In the genomic region with DNA sequence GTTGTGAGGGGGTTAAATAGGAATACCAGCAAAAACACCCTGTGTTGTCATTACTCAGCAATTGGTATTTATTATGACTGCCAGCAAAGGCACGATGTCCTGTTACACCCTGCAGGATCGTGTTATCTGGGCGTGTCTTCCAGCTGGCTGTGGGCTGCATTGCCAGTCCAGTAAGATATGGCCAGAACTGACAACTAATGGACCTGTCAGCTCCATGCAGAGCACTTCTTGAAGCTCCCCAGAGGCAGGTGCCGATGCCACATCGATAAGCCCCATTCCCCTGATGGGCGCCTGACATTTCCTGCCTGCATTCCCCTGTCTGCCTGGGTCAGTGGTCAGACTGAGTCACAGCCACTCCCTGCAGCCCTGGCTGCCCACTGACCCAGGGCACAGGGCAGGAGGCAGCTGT, we compare ENCODE assay signal across 13 cellular contexts.
DNase-seq lines count a peak whose midpoint lies in the region; ATAC-seq and TF ChIP-seq lines count a peak whose summit lies in the region.
"Had no signal": no experiment of that assay in that cellular context is flagged by ENCODE, and none has a peak within 500 bp of the region (broad histone marks: within the 10 kb centered on the region; RNA-seq: fewer than 3 reads in every experiment).

No MANE protein-coding gene starts in this region.

- H3K9ac ChIP-seq in HCT116 (ENCODE audit: low read length) (peak overlapping the region; percentile 2; the same call in 1 of the 2 replicates), skeletal muscle satellite cell (ENCODE audit: low read depth, low read length) (peak overlapping the region; percentile 64)

- H4K20me1 ChIP-seq in HCT116 (ENCODE audit: insufficient read depth) = no peaks in the 10 kb centered on the region

- no peaks in the 10 kb centered on the region for H3K79me2 ChIP-seq in HCT116 (ENCODE audit: insufficient read depth, low read length)

- H3K4me3 ChIP-seq in HCT116 (replicated peaks in 1 of 2; ENCODE audit: low read depth in 1 of 2, low read length in 2 of 2) (peak overlapping the region in 1 of 2 experiments; percentile 47; a peak in 2 of 4 replicates), heart left ventricle (no peak overlapping the region), skeletal muscle satellite cell (ENCODE audit: low read length) (peak overlapping the region; percentile 28)
- H3K4me3 ChIP-seq: lower lobe of right lung had no signal

- 5 to 12% (median 9%) methylated on average over 6 of the region's 6 CpGs for WGBS in heart left ventricle, 4 donors

- peaks cover 25 to 41% of the 10 kb centered on the region in 2 experiments for H3K4me1 ChIP-seq in HCT116 (ENCODE audit: control insufficient read depth in 1 of 2, insufficient read depth in 2 of 2, low read length in 2 of 2)
- peaks cover 0 to 30% (median 9%) of the 10 kb centered on the region in 12 donors for H3K4me1 ChIP-seq in heart left ventricle
- H3K4me1 ChIP-seq in skeletal muscle satellite cell (ENCODE audit: control insufficient read depth, insufficient read depth, low read length) = peaks cover 27% of the 10 kb centered on the region

- intact Hi-C loops in HCT116 (cut with micrococcal nuclease) = no loop called here
- intact Hi-C loops in heart left ventricle (cut with DNase I) = no loop called here

- BruUV-seq in HCT116 (replicated peaks; lab: Mats Ljungman, UMichigan) = no TSS peak

- RAD21 ChIA-PET in HCT116 (lab: Charles Lee; ENCODE audit: low non-redundant PET in 1 of 2, low total read pairs in 2 of 2, uncharacterized antibody in 2 of 2, unreplicated experiment in 2 of 2) = no interaction called here

- no peak for TF ChIP-seq POLR2A in HCT116 (IDR thresholded peaks at IDR 0.05; ENCODE audit: borderline replicate concordance, extremely low read depth, insufficient read depth, insufficient read length)
- TF ChIP-seq POLR2A in heart left ventricle (IDR thresholded peaks at IDR 0.05) = no peak

- POLR2A ChIA-PET in HCT116 (lab: Charles Lee) = interaction anchor here (0.9 to 2.0 kb wide), 2 partner anchors 8 to 13 kb away, joined by 3 to 7 read pairs; no protein-coding TSS in a partner anchor

- peak overlapping the region; percentile 99 for H2AFZ ChIP-seq in HCT116 (ENCODE audit: low read depth, low read length, poor library complexity, severe bottlenecking)

- H3K4me2 ChIP-seq in HCT116 (ENCODE audit: low read length) (peak overlapping the region; percentile 89), skeletal muscle satellite cell (ENCODE audit: low read length) (peak overlapping the region; percentile 61)

- ATAC-seq in HCT116 = peak; percentile 40
- peak; percentile 78 to 83 (median 80) for ATAC-seq in heart left ventricle
- no peak for ATAC-seq in esophagus mucosa
- ATAC-seq in GM18909 (IDR thresholded peaks at IDR 0.05; ENCODE audit: poor library complexity, unreplicated experiment) = no peak
- ATAC-seq in HG02798 (IDR thresholded peaks at IDR 0.05; ENCODE audit: poor library complexity, unreplicated experiment) = no peak

- H3K36me3 ChIP-seq in HCT116 (ENCODE audit: control insufficient read depth in 1 of 2, insufficient read depth in 2 of 2, low read length in 2 of 2) (no peaks in the 10 kb centered on the region), heart left ventricle (no peaks in the 10 kb centered on the region), skeletal muscle satellite cell (ENCODE audit: insufficient read depth, low read length) (no peaks in the 10 kb centered on the region)
- H3K36me3 ChIP-seq: lower lobe of right lung had no signal

- no peak for TF ChIP-seq CTCF in HCT116 (IDR thresholded peaks at IDR 0.05 in 2 of 3, conservative IDR thresholded peaks at IDR 0.05 in 1 of 3; ENCODE audit: borderline replicate concordance in 1 of 3, insufficient read depth in 1 of 3, low read depth in 2 of 3, low read length in 2 of 3)
- no peak for TF ChIP-seq CTCF in heart left ventricle (IDR thresholded peaks at IDR 0.05)

- no peak for DNase-seq in HCT116 (ENCODE audit: low read depth, low spot score)
- peak; percentile 70 to 74 for DNase-seq in SW 1271 (lab: John Stamatoyannopoulos, UW)
- peak in 4 of 5 donors; percentile 27 to 64 (median 44) for DNase-seq in heart left ventricle
- DNase-seq: activated CD4-positive, alpha-beta T cell treated with anti-CD3 and anti-CD28 coated beads, Interleukin-2, amount 10 ng/mL, durations not matched to agents 24 days and 14 days; activated naive CD4-positive, alpha-beta T cell treated with anti-CD3 and anti-CD28 coated beads, Interleukin-2, amount 50 U/mL, for 16 hours; GDM1; lower lobe of right lung; NCI-H1694; RPMI8226 had no signal

- H3K9me2 ChIP-seq in HCT116 (ENCODE audit: insufficient read depth) = no peaks in the 10 kb centered on the region

- TF ChIP-seq RAD21 in HCT116 (IDR thresholded peaks at IDR 0.05; ENCODE audit: low read depth) = no peak

- no peaks in the 10 kb centered on the region for H3K9me3 ChIP-seq in HCT116 (ENCODE audit: control insufficient read depth in 1 of 2, insufficient read depth in 1 of 2, low read depth in 1 of 2, low read length in 2 of 2)
- H3K9me3 ChIP-seq in heart left ventricle = no peaks in the 10 kb centered on the region
- no peaks in the 10 kb centered on the region for H3K9me3 ChIP-seq in skeletal muscle satellite cell (replicated peaks; ENCODE audit: low read length)
- H3K9me3 ChIP-seq: lower lobe of right lung had no signal

- H3K27me3 ChIP-seq in HCT116 (ENCODE audit: insufficient read depth, low read length) = no peaks in the 10 kb centered on the region
- peaks cover 0 to 11% (median 0%) of the 10 kb centered on the region in 9 donors for H3K27me3 ChIP-seq in heart left ventricle
- no peaks in the 10 kb centered on the region for H3K27me3 ChIP-seq in skeletal muscle satellite cell (ENCODE audit: control insufficient read depth, insufficient read depth, low read length)

- H3K27ac ChIP-seq in HCT116 (ENCODE audit: low read depth, low read length) (no peak overlapping the region), heart left ventricle (peak overlapping the region in 6 of 12 donors; percentile 25 to 64 (median 50))
- H3K27ac ChIP-seq: lower lobe of right lung had no signal

- CTCF ChIA-PET in HCT116 (lab: Charles Lee) = interaction anchor here (0.6 to 3.0 kb wide), 3 partner anchors 14 to 163 kb away, joined by 3 to 27 read pairs (median 4); no protein-coding TSS in a partner anchor

TF ChIP-seq in HCT116, 20 proteins besides CTCF, POLR2A, EP300 and RAD21 (continues in another document):
- TF ChIP-seq TCF7L2 (IDR thresholded peaks at IDR 0.05; ENCODE audit: borderline replicate concordance, extremely low read depth, insufficient read depth, insufficient read length) (no peak), EGR1 (IDR thresholded peaks at IDR 0.05; ENCODE audit: low read depth) (no peak), YY1 (IDR thresholded peaks at IDR 0.05; ENCODE audit: extremely low read depth, insufficient replicate concordance, low read depth, low read length) (no peak), FOSL1 (IDR thresholded peaks at IDR 0.05; ENCODE audit: low read depth) (peak; percentile 39; the same call in 1 of the 2 replicates), JUND (IDR thresholded peaks at IDR 0.05) (peak; percentile 35; the same call in 1 of the 2 replicates), POLR2AphosphoS5 (IDR thresholded peaks at IDR 0.05; ENCODE audit: low read depth, low read length) (no peak), CBX3 (IDR thresholded peaks at IDR 0.05; ENCODE audit: low read depth) (no peak), SRF (IDR thresholded peaks at IDR 0.05; ENCODE audit: low read depth) (no peak), ZNF274 (IDR thresholded peaks at IDR 0.05; ENCODE audit: low read depth, low read length) (no peak), ZBTB33 (IDR thresholded peaks at IDR 0.05; ENCODE audit: extremely low read depth, insufficient replicate concordance, low read length) (no peak), ELF1 (IDR thresholded peaks at IDR 0.05; ENCODE audit: borderline replicate concordance, low read depth) (no peak), ZFX (IDR thresholded peaks at IDR 0.05) (no peak)
- TF ChIP-seq, protein P1, sequence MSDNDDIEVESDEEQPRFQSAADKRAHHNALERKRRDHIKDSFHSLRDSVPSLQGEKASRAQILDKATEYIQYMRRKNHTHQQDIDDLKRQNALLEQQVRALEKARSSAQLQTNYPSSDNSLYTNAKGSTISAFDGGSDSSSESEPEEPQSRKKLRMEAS (IDR thresholded peaks at IDR 0.05) = peak; percentile 46; the same call in 1 of the 2 replicates
- TF ChIP-seq, protein P2, sequence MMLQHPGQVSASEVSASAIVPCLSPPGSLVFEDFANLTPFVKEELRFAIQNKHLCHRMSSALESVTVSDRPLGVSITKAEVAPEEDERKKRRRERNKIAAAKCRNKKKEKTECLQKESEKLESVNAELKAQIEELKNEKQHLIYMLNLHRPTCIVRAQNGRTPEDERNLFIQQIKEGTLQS (IDR thresholded peaks at IDR 0.05) = no peak

Comparison
In these comparisons a context has a peak if more than half of its experiments do, and no peak if none do; other contexts are left out.
1. ATAC-seq: peak in HCT116 (single experiment) and heart left ventricle (4 of 4); none in esophagus mucosa (single experiment), GM18909 (single experiment) and HG02798 (single experiment).